Comparison of ENCODE assay signal across 1 cellular context in genomic region chr1:219535021-219535420, GRCh38.
TF ChIP-seq lines count a peak whose summit lies in the region.

No MANE protein-coding gene starts in this region.

TF ChIP-seq in HepG2, 621 proteins besides CTCF, POLR2A, EP300 and RAD21 (continued from another document):
- no peak for TF ChIP-seq CEBPZ (IDR thresholded peaks at IDR 0.05; ENCODE audit: low read length)
